1 cellular context compared by ENCODE assay signal in the genomic region with DNA sequence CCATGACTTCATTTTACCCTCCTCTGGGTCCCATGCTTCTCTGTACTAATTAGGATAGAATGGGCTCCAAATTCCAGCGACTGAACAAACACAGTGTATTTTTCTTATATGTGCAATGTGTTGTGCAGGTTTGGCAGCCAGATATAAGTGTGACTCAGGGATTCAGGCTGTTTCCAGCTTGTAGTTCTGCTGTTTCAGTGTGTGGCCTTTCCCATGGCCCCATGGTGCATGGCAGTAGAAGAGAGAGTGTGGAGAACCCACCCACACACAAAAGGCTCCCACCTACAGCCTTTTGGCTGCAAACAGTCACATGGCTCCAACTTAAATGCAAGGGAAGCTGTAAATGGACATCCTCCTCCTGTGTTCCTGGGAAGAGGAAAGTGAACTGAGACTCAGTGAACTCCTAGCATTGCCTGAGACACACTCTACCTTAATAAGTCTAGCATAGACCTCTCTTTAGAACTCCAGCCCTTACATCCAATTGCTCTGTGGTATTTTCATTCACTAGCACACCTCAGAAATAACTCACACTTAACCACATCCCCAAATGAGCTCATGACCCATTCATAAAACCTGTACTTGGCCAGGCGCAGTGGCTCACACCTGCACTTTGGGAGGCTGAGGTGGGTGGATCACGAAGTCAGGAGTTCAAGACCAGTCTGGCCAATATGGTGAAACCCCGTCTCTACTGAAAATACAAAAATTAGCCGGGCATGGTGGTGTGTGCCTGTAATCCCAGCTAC.
TF ChIP-seq lines count a peak whose summit lies in the region.

No MANE protein-coding gene starts in this region.

TF ChIP-seq in GM12878, 131 proteins besides CTCF, POLR2A, EP300 and RAD21 (continues in another document):
- TF ChIP-seq, protein P1, sequence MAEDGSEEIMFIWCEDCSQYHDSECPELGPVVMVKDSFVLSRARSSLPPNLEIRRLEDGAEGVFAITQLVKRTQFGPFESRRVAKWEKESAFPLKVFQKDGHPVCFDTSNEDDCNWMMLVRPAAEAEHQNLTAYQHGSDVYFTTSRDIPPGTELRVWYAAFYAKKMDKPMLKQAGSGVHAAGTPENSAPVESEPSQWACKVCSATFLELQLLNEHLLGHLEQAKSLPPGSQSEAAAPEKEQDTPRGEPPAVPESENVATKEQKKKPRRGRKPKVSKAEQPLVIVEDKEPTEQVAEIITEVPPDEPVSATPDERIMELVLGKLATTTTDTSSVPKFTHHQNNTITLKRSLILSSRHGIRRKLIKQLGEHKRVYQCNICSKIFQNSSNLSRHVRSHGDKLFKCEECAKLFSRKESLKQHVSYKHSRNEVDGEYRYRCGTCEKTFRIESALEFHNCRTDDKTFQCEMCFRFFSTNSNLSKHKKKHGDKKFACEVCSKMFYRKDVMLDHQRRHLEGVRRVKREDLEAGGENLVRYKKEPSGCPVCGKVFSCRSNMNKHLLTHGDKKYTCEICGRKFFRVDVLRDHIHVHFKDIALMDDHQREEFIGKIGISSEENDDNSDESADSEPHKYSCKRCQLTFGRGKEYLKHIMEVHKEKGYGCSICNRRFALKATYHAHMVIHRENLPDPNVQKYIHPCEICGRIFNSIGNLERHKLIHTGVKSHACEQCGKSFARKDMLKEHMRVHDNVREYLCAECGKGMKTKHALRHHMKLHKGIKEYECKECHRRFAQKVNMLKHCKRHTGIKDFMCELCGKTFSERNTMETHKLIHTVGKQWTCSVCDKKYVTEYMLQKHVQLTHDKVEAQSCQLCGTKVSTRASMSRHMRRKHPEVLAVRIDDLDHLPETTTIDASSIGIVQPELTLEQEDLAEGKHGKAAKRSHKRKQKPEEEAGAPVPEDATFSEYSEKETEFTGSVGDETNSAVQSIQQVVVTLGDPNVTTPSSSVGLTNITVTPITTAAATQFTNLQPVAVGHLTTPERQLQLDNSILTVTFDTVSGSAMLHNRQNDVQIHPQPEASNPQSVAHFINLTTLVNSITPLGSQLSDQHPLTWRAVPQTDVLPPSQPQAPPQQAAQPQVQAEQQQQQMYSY (CRISPR knock-in tag; IDR thresholded peaks at IDR 0.05): no peak
- TF ChIP-seq SPI1 (IDR thresholded peaks at IDR 0.05; ENCODE audit: borderline replicate concordance, insufficient read depth, low read depth, low read length) (no peak), DPF2 (IDR thresholded peaks at IDR 0.05) (no peak), SIN3A (IDR thresholded peaks at IDR 0.05; ENCODE audit: low read depth, low read length) (no peak), ZNF217 (IDR thresholded peaks at IDR 0.05) (no peak), SUPT20H (IDR thresholded peaks at IDR 0.05; ENCODE audit: borderline replicate concordance, control insufficient read depth, low read depth, low read length) (no peak), IRF4 (IDR thresholded peaks at IDR 0.05; ENCODE audit: low read depth, low read length) (0 out of 2 replicates have a peak, but pooled peaks have one; percentile 27), MEF2B (IDR thresholded peaks at IDR 0.05; ENCODE audit: partially characterized antibody, poor library complexity, severe bottlenecking) (peak; percentile 32), BRCA1 (IDR thresholded peaks at IDR 0.05; ENCODE audit: low read depth, low read length) (no peak), ZBTB40 (IDR thresholded peaks at IDR 0.05; ENCODE audit: borderline replicate concordance) (no peak), BCL11A (IDR thresholded peaks at IDR 0.05; ENCODE audit: low read depth, low read length) (0 out of 2 replicates have a peak, but pooled peaks have one; percentile 20), RUNX3 (IDR thresholded peaks at IDR 0.05; ENCODE audit: low read length) (peak; percentile 93), CREB1 (IDR thresholded peaks at IDR 0.05; ENCODE audit: low read depth) (0 out of 2 replicates have a peak, but pooled peaks have one; percentile 5), WRNIP1 (IDR thresholded peaks at IDR 0.05; ENCODE audit: borderline replicate concordance, low read depth, low read length) (no peak), LARP7 (IDR thresholded peaks at IDR 0.05) (no peak), HDGF (IDR thresholded peaks at IDR 0.05) (no peak), SREBF2 (IDR thresholded peaks at IDR 0.05; ENCODE audit: low read length) (no peak), NFXL1 (IDR thresholded peaks at IDR 0.05; ENCODE audit: borderline replicate concordance) (no peak), EGR1 (IDR thresholded peaks at IDR 0.05; ENCODE audit: borderline replicate concordance in 1 of 2, low read depth in 2 of 2, low read length in 2 of 2) (no peak), SREBF1 (IDR thresholded peaks at IDR 0.05; ENCODE audit: low read length) (no peak), MXI1 (IDR thresholded peaks at IDR 0.05; ENCODE audit: low read depth, low read length) (no peak), MTA2 (IDR thresholded peaks at IDR 0.05; ENCODE audit: low read depth) (no peak), FOXM1 (IDR thresholded peaks at IDR 0.05; ENCODE audit: low read depth, low read length) (no peak; the same call in 1 of the 2 replicates), RB1 (IDR thresholded peaks at IDR 0.05; ENCODE audit: borderline replicate concordance) (no peak), USF2 (IDR thresholded peaks at IDR 0.05; ENCODE audit: borderline replicate concordance, low read depth, low read length) (no peak), HDAC2 (IDR thresholded peaks at IDR 0.05) (no peak), CBFB (IDR thresholded peaks at IDR 0.05; ENCODE audit: low read depth) (peak; percentile 58; the same call in 1 of the 2 replicates), NFIC (IDR thresholded peaks at IDR 0.05; ENCODE audit: low read depth, low read length) (peak; percentile 78), ZBED1 (IDR thresholded peaks at IDR 0.05; ENCODE audit: borderline replicate concordance) (no peak), JUNB (IDR thresholded peaks at IDR 0.05) (peak; percentile 57), CREM (IDR thresholded peaks at IDR 0.05; ENCODE audit: low read depth) (peak; percentile 61; the same call in 1 of the 2 replicates), ZSCAN29 (IDR thresholded peaks at IDR 0.05) (no peak), NBN (IDR thresholded peaks at IDR 0.05) (no peak), TARDBP (IDR thresholded peaks at IDR 0.05; ENCODE audit: borderline replicate concordance) (no peak), SMAD5 (IDR thresholded peaks at IDR 0.05; ENCODE audit: low read depth) (no peak), STAT3 (IDR thresholded peaks at IDR 0.05; ENCODE audit: low read depth, low read length) (no peak), POU2F2 (IDR thresholded peaks at IDR 0.05; ENCODE audit: borderline replicate concordance, low read depth, low read length) (no peak), ZBTB4 (CRISPR knock-in tag; IDR thresholded peaks at IDR 0.05) (no peak), TCF12 (IDR thresholded peaks at IDR 0.05; ENCODE audit: low read depth, low read length) (peak; percentile 74; the same call in 1 of the 2 replicates), KDM1A (IDR thresholded peaks at IDR 0.05; ENCODE audit: borderline replicate concordance) (no peak)
- TF ChIP-seq, protein P2, sequence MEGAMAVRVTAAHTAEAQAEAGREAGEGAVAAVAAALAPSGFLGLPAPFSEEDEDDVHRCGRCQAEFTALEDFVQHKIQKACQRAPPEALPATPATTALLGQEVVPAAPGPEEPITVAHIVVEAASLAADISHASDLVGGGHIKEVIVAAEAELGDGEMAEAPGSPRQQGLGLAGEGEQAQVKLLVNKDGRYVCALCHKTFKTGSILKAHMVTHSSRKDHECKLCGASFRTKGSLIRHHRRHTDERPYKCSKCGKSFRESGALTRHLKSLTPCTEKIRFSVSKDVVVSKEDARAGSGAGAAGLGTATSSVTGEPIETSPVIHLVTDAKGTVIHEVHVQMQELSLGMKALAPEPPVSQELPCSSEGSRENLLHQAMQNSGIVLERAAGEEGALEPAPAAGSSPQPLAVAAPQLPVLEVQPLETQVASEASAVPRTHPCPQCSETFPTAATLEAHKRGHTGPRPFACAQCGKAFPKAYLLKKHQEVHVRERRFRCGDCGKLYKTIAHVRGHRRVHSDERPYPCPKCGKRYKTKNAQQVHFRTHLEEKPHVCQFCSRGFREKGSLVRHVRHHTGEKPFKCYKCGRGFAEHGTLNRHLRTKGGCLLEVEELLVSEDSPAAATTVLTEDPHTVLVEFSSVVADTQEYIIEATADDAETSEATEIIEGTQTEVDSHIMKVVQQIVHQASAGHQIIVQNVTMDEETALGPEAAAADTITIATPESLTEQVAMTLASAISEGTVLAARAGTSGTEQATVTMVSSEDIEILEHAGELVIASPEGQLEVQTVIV (IDR thresholded peaks at IDR 0.05; ENCODE audit: borderline replicate concordance, partially characterized antibody): no peak
- TF ChIP-seq, protein P3, sequence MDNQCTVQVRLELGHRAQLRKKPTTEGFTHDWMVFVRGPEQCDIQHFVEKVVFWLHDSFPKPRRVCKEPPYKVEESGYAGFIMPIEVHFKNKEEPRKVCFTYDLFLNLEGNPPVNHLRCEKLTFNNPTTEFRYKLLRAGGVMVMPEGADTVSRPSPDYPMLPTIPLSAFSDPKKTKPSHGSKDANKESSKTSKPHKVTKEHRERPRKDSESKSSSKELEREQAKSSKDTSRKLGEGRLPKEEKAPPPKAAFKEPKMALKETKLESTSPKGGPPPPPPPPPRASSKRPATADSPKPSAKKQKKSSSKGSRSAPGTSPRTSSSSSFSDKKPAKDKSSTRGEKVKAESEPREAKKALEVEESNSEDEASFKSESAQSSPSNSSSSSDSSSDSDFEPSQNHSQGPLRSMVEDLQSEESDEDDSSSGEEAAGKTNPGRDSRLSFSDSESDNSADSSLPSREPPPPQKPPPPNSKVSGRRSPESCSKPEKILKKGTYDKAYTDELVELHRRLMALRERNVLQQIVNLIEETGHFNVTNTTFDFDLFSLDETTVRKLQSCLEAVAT (IDR thresholded peaks at IDR 0.05): no peak
- TF ChIP-seq, protein P4, sequence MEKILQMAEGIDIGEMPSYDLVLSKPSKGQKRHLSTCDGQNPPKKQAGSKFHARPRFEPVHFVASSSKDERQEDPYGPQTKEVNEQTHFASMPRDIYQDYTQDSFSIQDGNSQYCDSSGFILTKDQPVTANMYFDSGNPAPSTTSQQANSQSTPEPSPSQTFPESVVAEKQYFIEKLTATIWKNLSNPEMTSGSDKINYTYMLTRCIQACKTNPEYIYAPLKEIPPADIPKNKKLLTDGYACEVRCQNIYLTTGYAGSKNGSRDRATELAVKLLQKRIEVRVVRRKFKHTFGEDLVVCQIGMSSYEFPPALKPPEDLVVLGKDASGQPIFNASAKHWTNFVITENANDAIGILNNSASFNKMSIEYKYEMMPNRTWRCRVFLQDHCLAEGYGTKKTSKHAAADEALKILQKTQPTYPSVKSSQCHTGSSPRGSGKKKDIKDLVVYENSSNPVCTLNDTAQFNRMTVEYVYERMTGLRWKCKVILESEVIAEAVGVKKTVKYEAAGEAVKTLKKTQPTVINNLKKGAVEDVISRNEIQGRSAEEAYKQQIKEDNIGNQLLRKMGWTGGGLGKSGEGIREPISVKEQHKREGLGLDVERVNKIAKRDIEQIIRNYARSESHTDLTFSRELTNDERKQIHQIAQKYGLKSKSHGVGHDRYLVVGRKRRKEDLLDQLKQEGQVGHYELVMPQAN (conservative IDR thresholded peaks at IDR 0.05): no peak
